8 cellular contexts compared by ENCODE assay signal in the genomic region with DNA sequence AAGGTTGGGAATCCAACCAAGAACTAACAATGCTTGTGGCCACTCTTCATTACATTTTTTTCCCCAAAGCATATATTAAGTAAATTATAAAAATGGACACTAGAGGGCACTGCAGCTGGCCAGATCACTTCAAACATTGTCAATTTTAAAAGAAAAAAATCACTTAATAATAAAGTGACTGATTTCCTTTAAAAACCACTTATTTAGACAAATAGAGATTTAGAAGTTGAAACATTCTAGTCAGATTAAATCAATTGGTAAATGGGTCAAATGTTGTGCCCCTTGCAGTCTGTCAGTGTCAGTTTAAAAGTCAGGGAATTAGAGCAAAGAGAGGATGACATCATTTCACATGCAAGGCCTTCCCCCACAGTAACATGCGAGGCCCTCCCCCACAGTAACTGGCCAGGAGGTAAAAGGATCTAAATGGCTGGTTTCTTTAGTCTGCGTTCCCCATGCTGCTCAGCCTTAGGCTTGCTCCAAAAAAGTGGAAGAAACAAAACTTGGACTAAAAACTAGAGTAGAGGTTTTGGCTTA.
DNase-seq lines count a peak whose midpoint lies in the region; ATAC-seq and TF ChIP-seq lines count a peak whose summit lies in the region.

No MANE protein-coding gene starts in this region.

- no peaks in the 10 kb centered on the region for H3K9me3 ChIP-seq in NT2/D1 (ENCODE audit: insufficient read depth, low read length)
- no peaks in the 10 kb centered on the region for H3K9me3 ChIP-seq in mucosa of descending colon

- H3K4me3 ChIP-seq in NT2/D1 (ENCODE audit: insufficient read length, low read depth) (no peak overlapping the region), mucosa of descending colon (no peak overlapping the region)

- H3K27me3 ChIP-seq in NT2/D1 (ENCODE audit: insufficient read depth, insufficient read length) = no peaks in the 10 kb centered on the region

- H3K36me3 ChIP-seq in NT2/D1 (ENCODE audit: insufficient read depth, insufficient read length, low read length) (no peaks in the 10 kb centered on the region), mucosa of descending colon (ENCODE audit: low read depth) (no peaks in the 10 kb centered on the region)

- no peak overlapping the region for H3K9ac ChIP-seq in NT2/D1 (ENCODE audit: insufficient read length, low read depth)

- peak; percentile 41 for ATAC-seq in mucosa of descending colon
- ATAC-seq in GM19395 (IDR thresholded peaks at IDR 0.05; ENCODE audit: unreplicated experiment) = no peak

- intact Hi-C loops in mucosa of descending colon (cut with DNase I, micrococcal nuclease) = no loop called here

- TF ChIP-seq CTCF in mucosa of descending colon (IDR thresholded peaks at IDR 0.05) = peak; percentile 52

- no peaks in the 10 kb centered on the region for H3K4me1 ChIP-seq in NT2/D1 (ENCODE audit: insufficient read depth, insufficient read length)
- H3K4me1 ChIP-seq in mucosa of descending colon (ENCODE audit: low read depth) = peaks cover 7% of the 10 kb centered on the region

- DNase-seq in COLO829 (ENCODE audit: low spot score) (peak; percentile 78), HS-5 (ENCODE audit: low read depth) (peak; percentile 43), NT2/D1 (ENCODE audit: low read depth, low spot score) (peak; percentile 40), dedifferentiated amniotic fluid mesenchymal stem cell (ENCODE audit: extremely low spot score) (peak; percentile 34), mucosa of descending colon (peak in 1 of 3 donors; percentile 42), activated T-cell treated with anti-CD3 and anti-CD28 coated beads for 4 hours (no peak)
- DNase-seq in activated CD4-positive, alpha-beta T cell treated with anti-CD3 and anti-CD28 coated beads for 48 hours = no peak

Comparison
In these comparisons a context has a peak if more than half of its experiments do, and no peak if none do; other contexts are left out.
1. DNase-seq: peak in COLO829 (single experiment), HS-5 (single experiment), NT2/D1 (single experiment) and dedifferentiated amniotic fluid mesenchymal stem cell (single experiment); none in activated T-cell treated with anti-CD3 and anti-CD28 coated beads for 4 hours (single experiment) and activated CD4-positive, alpha-beta T cell treated with anti-CD3 and anti-CD28 coated beads for 48 hours (single experiment).